ENCODE assay signal across 26 cellular contexts in the genomic region with DNA sequence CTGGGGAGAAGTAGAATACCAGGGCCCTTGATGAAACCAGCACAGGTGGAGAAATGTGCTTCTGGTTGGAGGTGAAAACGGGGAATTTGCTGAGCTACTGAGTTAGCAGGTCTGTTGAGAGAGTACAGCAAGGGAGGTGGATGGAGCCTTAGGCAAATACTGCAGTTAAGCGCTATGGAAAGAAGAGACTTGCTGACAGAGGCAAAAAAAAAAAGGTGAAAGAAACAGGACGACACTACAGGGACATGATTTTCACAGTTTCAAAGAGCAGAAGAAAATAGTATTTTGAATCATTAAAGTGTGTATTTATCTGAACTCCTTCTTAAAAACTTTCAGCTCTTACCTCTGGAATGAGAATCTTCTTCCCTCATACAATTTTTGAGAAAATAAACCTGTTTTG.
"Had no signal": no experiment of that assay in that cellular context is flagged by ENCODE, and none has a peak within 500 bp of the region (broad histone marks: within the 10 kb centered on the region; RNA-seq: fewer than 3 reads in every experiment).

No MANE protein-coding gene starts in this region.

- H3K27me3 ChIP-seq: left lung, neural progenitor cell, neutrophil, right atrium auricular region, tibial nerve, upper lobe of left lung, vagina had no signal

- H3K9me3 ChIP-seq: lower lobe of right lung, neutrophil, vagina had no signal

- DNase-seq: hypothalamus; immature natural killer cell; kidney; left colon; left lung; lower lobe of right lung; mammary epithelial cell; mesenchymal stem cell; naive thymus-derived CD8-positive, alpha-beta T cell; occipital lobe; stimulated activated CD4-positive, alpha-beta T cell treated with anti-CD3 and anti-CD28 coated beads, Interleukin-12 subunit alpha, Interleukin-12 subunit beta, amount 100 ng/mL, for 4 hours; stimulated activated CD4-positive, alpha-beta T cell treated with anti-CD3 and anti-CD28 coated beads, Interleukin-15, amount 100 ng/mL, for 24 hours; stimulated activated CD4-positive, alpha-beta T cell treated with anti-CD3 and anti-CD28 coated beads, Interleukin-2, amount 100 ng/mL, for 24 hours; stimulated activated CD4-positive, alpha-beta T cell treated with anti-CD3 and anti-CD28 coated beads, Interleukin-4, amount 100 ng/mL, for 24 hours; stimulated activated naive CD4-positive, alpha-beta T cell; substantia nigra; upper lobe of left lung had no signal

- H3K36me3 ChIP-seq: left lung, lower lobe of right lung, neural progenitor cell, neutrophil, right atrium auricular region, tibial nerve, upper lobe of left lung, vagina had no signal

- H2AFZ ChIP-seq: neural progenitor cell had no signal

- H3K4me3 ChIP-seq: left lung, lower lobe of right lung, neural progenitor cell, right atrium auricular region, skin epidermis, tibial nerve, upper lobe of left lung, vagina had no signal

- H3K27ac ChIP-seq: left lung, lower lobe of right lung, neural progenitor cell, neutrophil, right atrium auricular region, skin epidermis, tibial nerve, upper lobe of left lung, vagina had no signal

- FAIRE-seq: islet of Langerhans, kidney had no signal

- H3K9ac ChIP-seq: neural progenitor cell had no signal

- H3K4me2 ChIP-seq: neural progenitor cell had no signal

- H3K4me1 ChIP-seq: left lung, lower lobe of right lung, right atrium auricular region, tibial nerve, upper lobe of left lung, vagina had no signal

- ATAC-seq: left colon; left lung; lower lobe of right lung; naive thymus-derived CD8-positive, alpha-beta T cell; sciatic nerve; stimulated activated effector memory CD8-positive, alpha-beta T cell treated with anti-CD3 and anti-CD28 coated beads, Interleukin-12 subunit alpha, Interleukin-12 subunit beta, amount 100 ng/mL, for 72 hours had no signal
